ENCODE assay signal across 15 cellular contexts in the genomic region with DNA sequence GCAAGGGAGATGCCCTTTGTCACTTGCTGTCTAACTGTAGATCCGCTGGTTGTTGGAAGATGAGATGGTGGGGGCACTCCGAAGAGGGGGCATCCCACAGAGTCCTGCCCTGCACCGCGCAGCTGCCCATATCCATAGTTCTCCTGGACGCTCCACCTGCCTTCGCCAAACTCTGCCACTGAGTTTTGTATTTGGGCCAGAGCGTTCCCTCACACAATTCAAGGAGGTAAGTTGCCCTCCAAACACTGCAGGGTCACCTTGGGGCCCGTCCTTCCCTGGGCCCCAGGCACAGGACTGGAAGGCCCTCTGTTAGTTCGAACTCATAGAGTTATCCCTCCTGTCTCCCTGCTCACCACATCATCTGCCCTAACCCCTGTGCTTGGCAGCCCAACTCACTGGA. TPM values are rescaled to one million over a fixed set of nuclear protein-coding genes. Genes with fewer than 3 reads are reported as not detected.
DNase-seq lines count a peak whose midpoint lies in the region; ATAC-seq and TF ChIP-seq lines count a peak whose summit lies in the region.
"Had no signal": no experiment of that assay in that cellular context is flagged by ENCODE, and none has a peak within 500 bp of the region (broad histone marks: within the 10 kb centered on the region; RNA-seq: fewer than 3 reads in every experiment).

No MANE protein-coding gene starts in this region.

- ATAC-seq in activated naive CD4-positive, alpha-beta T cell treated with anti-CD3 and anti-CD28 coated beads, Interleukin-2, amount 50 U/mL, for 72 hours = no peak
- ATAC-seq in effector memory CD8-positive, alpha-beta T cell (replicated peaks) = no peak
- ATAC-seq in upper lobe of right lung = no peak
- ATAC-seq: GM23338 had no signal

- no peaks in the 10 kb centered on the region for H3K4me1 Mint-ChIP-seq in activated naive CD4-positive, alpha-beta T cell treated with anti-CD3 and anti-CD28 coated beads for 36 hours (ENCODE audit: low read depth)
- H3K4me1 Mint-ChIP-seq in effector memory CD8-positive, alpha-beta T cell (ENCODE audit: low read depth in 2 of 2) = no peaks in the 10 kb centered on the region
- H3K4me1 Mint-ChIP-seq: CD4-positive, alpha-beta memory T cell had no signal

- no peak overlapping the region for H3K9ac ChIP-seq in mammary epithelial cell (ENCODE audit: insufficient read depth, low read length)

- no peak for DNase-seq in activated naive CD4-positive, alpha-beta T cell treated with anti-CD3 and anti-CD28 coated beads, Interleukin-2, amount 50 U/mL, for 72 hours (ENCODE audit: low spot score in 2 of 2)
- no peak for DNase-seq in activated naive CD4-positive, alpha-beta T cell treated with anti-CD3 and anti-CD28 coated beads for 36 hours
- no peak for DNase-seq in effector memory CD8-positive, alpha-beta T cell
- peak; percentile 48 for DNase-seq in posterior vena cava (ENCODE audit: low spot score)
- peak; percentile 28 for DNase-seq in upper lobe of right lung
- no peak for DNase-seq in testis
- no peak for DNase-seq in mammary epithelial cell
- DNase-seq: BE2C; CD4-positive, alpha-beta memory T cell; DMS153; DMS79 treated with DMSO at 0.1 percent for 48 hours; EL had no signal

- TF ChIP-seq CTCF in upper lobe of right lung (IDR thresholded peaks at IDR 0.05) = no peak
- no peak for TF ChIP-seq CTCF in testis (IDR thresholded peaks at IDR 0.05)
- no peak for TF ChIP-seq CTCF in mammary epithelial cell (conservative IDR thresholded peaks at IDR 0.05 in 1 of 2, IDR thresholded peaks at IDR 0.05 in 1 of 2; ENCODE audit: extremely low read depth in 1 of 2, insufficient read depth in 1 of 2, low read depth in 1 of 2, low read length in 2 of 2)

- dilution Hi-C loops in mammary epithelial cell (cut with HindIII; ENCODE audit: low sequenced_read_pairs) = no loop called here

- H4K20me1 ChIP-seq in mammary epithelial cell (ENCODE audit: insufficient read depth, low read length) = no peaks in the 10 kb centered on the region

- no peaks in the 10 kb centered on the region for H3K9me3 Mint-ChIP-seq in activated naive CD4-positive, alpha-beta T cell treated with anti-CD3 and anti-CD28 coated beads, Interleukin-2, amount 50 U/mL, for 72 hours
- H3K9me3 Mint-ChIP-seq in activated naive CD4-positive, alpha-beta T cell treated with anti-CD3 and anti-CD28 coated beads for 36 hours = no peaks in the 10 kb centered on the region
- no peaks in the 10 kb centered on the region for H3K9me3 Mint-ChIP-seq in effector memory CD8-positive, alpha-beta T cell
- H3K9me3 Mint-ChIP-seq: CD4-positive, alpha-beta memory T cell; GM23338 had no signal

- H3K4me3 Mint-ChIP-seq in activated naive CD4-positive, alpha-beta T cell treated with anti-CD3 and anti-CD28 coated beads for 36 hours = no peak overlapping the region
- H3K4me3 Mint-ChIP-seq in effector memory CD8-positive, alpha-beta T cell = no peak overlapping the region
- H3K4me3 Mint-ChIP-seq: CD4-positive, alpha-beta memory T cell; GM23338 had no signal

- no peaks in the 10 kb centered on the region for H3K9me3 ChIP-seq in upper lobe of right lung
- H3K9me3 ChIP-seq in testis = no peaks in the 10 kb centered on the region
- H3K9me3 ChIP-seq in mammary epithelial cell (replicated peaks; ENCODE audit: insufficient read depth, low read length) = no peaks in the 10 kb centered on the region
- H3K9me3 ChIP-seq: BE2C had no signal

- TF ChIP-seq POLR2A in testis (IDR thresholded peaks at IDR 0.05) = no peak

- H3K27ac Mint-ChIP-seq in activated naive CD4-positive, alpha-beta T cell treated with anti-CD3 and anti-CD28 coated beads, Interleukin-2, amount 50 U/mL, for 72 hours = peak overlapping the region; percentile 8 to 76
- H3K27ac Mint-ChIP-seq in activated naive CD4-positive, alpha-beta T cell treated with anti-CD3 and anti-CD28 coated beads for 36 hours = no peak overlapping the region
- peak overlapping the region; percentile 15 to 77 for H3K27ac Mint-ChIP-seq in effector memory CD8-positive, alpha-beta T cell
- H3K27ac Mint-ChIP-seq: GM23338 had no signal

- H3K4me2 ChIP-seq in mammary epithelial cell (ENCODE audit: insufficient read depth, low read depth, low read length) = no peak overlapping the region
- H3K4me2 ChIP-seq: GM23338 had no signal

- H3K4me1 ChIP-seq in upper lobe of right lung (peaks cover 6% of the 10 kb centered on the region), testis (no peaks in the 10 kb centered on the region), mammary epithelial cell (ENCODE audit: insufficient read depth, low read length) (no peaks in the 10 kb centered on the region)
- H3K4me1 ChIP-seq: BE2C had no signal

- H3K27me3 ChIP-seq in upper lobe of right lung (no peaks in the 10 kb centered on the region), testis (no peaks in the 10 kb centered on the region), mammary epithelial cell (ENCODE audit: insufficient read depth, low read length) (no peaks in the 10 kb centered on the region)
- H3K27me3 ChIP-seq: BE2C had no signal

- intact Hi-C loops in activated naive CD4-positive, alpha-beta T cell treated with anti-CD3 and anti-CD28 coated beads for 36 hours (cut with micrococcal nuclease) = no loop called here
- intact Hi-C loops in posterior vena cava (cut with DNase I) = loop anchor here in 1 of 2 donors (5.0 kb wide), 1 partner anchor 1161 kb away; no protein-coding TSS in a partner anchor
- intact Hi-C loops in upper lobe of right lung (cut with DNase I) = no loop called here
- intact Hi-C loops in testis (cut with DNase I; ENCODE audit: low total_unique reads) = no loop called here
- intact Hi-C loops in mammary epithelial cell (cut with micrococcal nuclease) = no loop called here

- H3K27me3 Mint-ChIP-seq in activated naive CD4-positive, alpha-beta T cell treated with anti-CD3 and anti-CD28 coated beads for 36 hours (ENCODE audit: low read depth) = no peaks in the 10 kb centered on the region
- no peaks in the 10 kb centered on the region for H3K27me3 Mint-ChIP-seq in effector memory CD8-positive, alpha-beta T cell
- H3K27me3 Mint-ChIP-seq: CD4-positive, alpha-beta memory T cell had no signal

- in situ Hi-C loops in mammary epithelial cell (cut with MboI; ENCODE audit: low sequenced_read_pairs in 2 of 2) = no loop called here

- H3K36me3 Mint-ChIP-seq in activated naive CD4-positive, alpha-beta T cell treated with anti-CD3 and anti-CD28 coated beads, Interleukin-2, amount 50 U/mL, for 72 hours = no peaks in the 10 kb centered on the region
- H3K36me3 Mint-ChIP-seq in activated naive CD4-positive, alpha-beta T cell treated with anti-CD3 and anti-CD28 coated beads for 36 hours (ENCODE audit: low read depth) = peaks cover 8% of the 10 kb centered on the region
- H3K36me3 Mint-ChIP-seq in effector memory CD8-positive, alpha-beta T cell (ENCODE audit: insufficient read depth) = peaks cover 54% of the 10 kb centered on the region

- CTCF ChIA-PET in activated naive CD4-positive, alpha-beta T cell treated with anti-CD3 and anti-CD28 coated beads for 36 hours (lab: Charles Lee) = no interaction called here
- CTCF ChIA-PET in mammary epithelial cell (lab: Charles Lee; ENCODE audit: low non-redundant PET) = no interaction called here

- H2AFZ ChIP-seq in mammary epithelial cell (ENCODE audit: low read depth, low read length) = no peak overlapping the region
- H2AFZ ChIP-seq: GM23338 had no signal

- no peaks in the 10 kb centered on the region for H3K79me2 ChIP-seq in mammary epithelial cell (ENCODE audit: insufficient read depth, low read length)

- no TSS peak for BruUV-seq in mammary epithelial cell (replicated peaks; lab: Mats Ljungman, UMichigan)

- 94 to 96% methylated on average over 9 of the region's 9 CpGs for WGBS in testis, 2 donors
- WGBS in mammary epithelial cell (ENCODE audit: low coverage, missing lambda C conversion rate) = 100% methylated on average over 7 of the region's 9 CpGs

- H3K27ac ChIP-seq in upper lobe of right lung (no peak overlapping the region), testis (no peak overlapping the region), mammary epithelial cell (ENCODE audit: insufficient read depth, low read depth, low read length) (no peak overlapping the region)
- H3K27ac ChIP-seq: C4-2B, HL-60 had no signal

- H3K4me3 ChIP-seq in upper lobe of right lung (no peak overlapping the region), testis (no peak overlapping the region), mammary epithelial cell (replicated peaks in 1 of 3; ENCODE audit: insufficient read depth in 1 of 3, low read depth in 2 of 3, low read length in 3 of 3) (no peak overlapping the region)
- H3K4me3 ChIP-seq: GM23338 had no signal

- H3K36me3 ChIP-seq in upper lobe of right lung (peaks cover 88% of the 10 kb centered on the region), testis (ENCODE audit: low read depth, missing control alignments) (no peaks in the 10 kb centered on the region), mammary epithelial cell (ENCODE audit: insufficient read depth, low read length) (peaks cover 33% of the 10 kb centered on the region)
- H3K36me3 ChIP-seq: BE2C had no signal

RNA-seq across cellular contexts. Expression of a gene that starts 22.1 kb away (rescaled TPM):
- total RNA-seq in activated naive CD4-positive, alpha-beta T cell treated with anti-CD3 and anti-CD28 coated beads, Interleukin-2, amount 50 U/mL, for 72 hours = 10 to 100 TPM in 1 of 2 donors, 1 to 10 TPM in 1; 9.2 to 26.3 TPM
- total RNA-seq in activated naive CD4-positive, alpha-beta T cell treated with anti-CD3 and anti-CD28 coated beads for 36 hours = 1 to 10 TPM; 9.1 to 9.2 TPM
- 10 to 100 TPM; 27.6 to 28.8 TPM for total RNA-seq in posterior vena cava
- 72.6 TPM for total RNA-seq in upper lobe of right lung
- total RNA-seq in testis = 10 to 100 TPM; 21.2 to 35.5 TPM
- polyA plus RNA-seq in testis (ENCODE audit: insufficient read depth, low read depth, low replicate concordance) = 20.1 TPM
- 10 to 100 TPM; 11.9 to 12.0 TPM for total RNA-seq in mammary epithelial cell
- 22.3 TPM for polyA plus RNA-seq in mammary epithelial cell
- polyA minus RNA-seq in mammary epithelial cell = 7.1 TPM

RNA-seq across cellular contexts. Expression of a gene that starts 42.0 kb away (rescaled TPM):
- 10 to 100 TPM; 52.1 to 52.2 TPM for total RNA-seq in activated naive CD4-positive, alpha-beta T cell treated with anti-CD3 and anti-CD28 coated beads, Interleukin-2, amount 50 U/mL, for 72 hours
- total RNA-seq in activated naive CD4-positive, alpha-beta T cell treated with anti-CD3 and anti-CD28 coated beads for 36 hours = 10 to 100 TPM; 26.6 to 28.2 TPM
- total RNA-seq in posterior vena cava (10 to 100 TPM; 43.3 to 45.8 TPM), upper lobe of right lung (70.4 TPM), testis (100 to 1,000 TPM in 1 of 2 donors, 10 to 100 TPM in 1; 90.1 to 115 TPM), mammary epithelial cell (10 to 100 TPM; 31.2 to 50.1 TPM)
- polyA plus RNA-seq in testis (ENCODE audit: insufficient read depth, low read depth, low replicate concordance) (40.0 TPM), mammary epithelial cell (7.6 TPM)
- 94.0 TPM for polyA minus RNA-seq in mammary epithelial cell

RNA-seq across cellular contexts. Expression of a gene that starts 42.1 kb away (rescaled TPM):
- 10 to 100 TPM; 32.8 to 53.9 TPM for total RNA-seq in activated naive CD4-positive, alpha-beta T cell treated with anti-CD3 and anti-CD28 coated beads, Interleukin-2, amount 50 U/mL, for 72 hours
- 10 to 100 TPM; 45.8 to 45.9 TPM for total RNA-seq in activated naive CD4-positive, alpha-beta T cell treated with anti-CD3 and anti-CD28 coated beads for 36 hours
- total RNA-seq in posterior vena cava (10 to 100 TPM; 27.0 to 30.5 TPM), upper lobe of right lung (37.3 TPM), testis (10 to 100 TPM; 43.2 to 49.4 TPM), mammary epithelial cell (10 to 100 TPM; 34.7 to 44.3 TPM)
- polyA plus RNA-seq in testis (ENCODE audit: insufficient read depth, low read depth, low replicate concordance) (46.5 TPM), mammary epithelial cell (20.4 TPM)
- polyA minus RNA-seq in mammary epithelial cell = 23.8 TPM

Comparison
In these comparisons a context has a peak if more than half of its experiments do, and no peak if none do; other contexts are left out.
1. DNase-seq: peak in posterior vena cava (single experiment) and upper lobe of right lung (single experiment); none in activated naive CD4-positive, alpha-beta T cell treated with anti-CD3 and anti-CD28 coated beads, Interleukin-2, amount 50 U/mL, for 72 hours (0 of 2), activated naive CD4-positive, alpha-beta T cell treated with anti-CD3 and anti-CD28 coated beads for 36 hours (single experiment), effector memory CD8-positive, alpha-beta T cell (0 of 3), testis (single experiment) and mammary epithelial cell (single experiment).